ENCODE assay signal across 1 cellular context in genomic region chr10:122054046-122055025, GRCh38.
TF ChIP-seq lines count a peak whose summit lies in the region.

No MANE protein-coding gene starts in this region.

TF ChIP-seq in HepG2, 621 proteins besides CTCF, POLR2A, EP300 and RAD21 (continued from another document and continues in another):
- TF ChIP-seq PAXIP1 (CRISPR knock-in tag; conservative IDR thresholded peaks at IDR 0.05) = peak; percentile 77
- TF ChIP-seq CCDC6 (CRISPR knock-in tag; IDR thresholded peaks at IDR 0.05) = 0 out of 2 replicates have a peak, but pooled peaks have one; percentile 30
- TF ChIP-seq TGIF2 (CRISPR knock-in tag; IDR thresholded peaks at IDR 0.05) = peak; percentile 14; the same call in 1 of the 2 replicates
- peak; percentile 41; the same call in 1 of the 2 replicates for TF ChIP-seq FOXA3 (CRISPR knock-in tag; IDR thresholded peaks at IDR 0.05)
- peak; percentile 9; the same call in 1 of the 2 replicates for TF ChIP-seq ZNF350 (CRISPR knock-in tag; IDR thresholded peaks at IDR 0.05; ENCODE audit: borderline replicate concordance, low read depth)
- TF ChIP-seq, protein P1, sequence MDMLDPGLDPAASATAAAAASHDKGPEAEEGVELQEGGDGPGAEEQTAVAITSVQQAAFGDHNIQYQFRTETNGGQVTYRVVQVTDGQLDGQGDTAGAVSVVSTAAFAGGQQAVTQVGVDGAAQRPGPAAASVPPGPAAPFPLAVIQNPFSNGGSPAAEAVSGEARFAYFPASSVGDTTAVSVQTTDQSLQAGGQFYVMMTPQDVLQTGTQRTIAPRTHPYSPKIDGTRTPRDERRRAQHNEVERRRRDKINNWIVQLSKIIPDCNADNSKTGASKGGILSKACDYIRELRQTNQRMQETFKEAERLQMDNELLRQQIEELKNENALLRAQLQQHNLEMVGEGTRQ (IDR thresholded peaks at IDR 0.05; ENCODE audit: low read depth, low read length) = no peak
- TF ChIP-seq, protein P1 (CRISPR knock-in tag; IDR thresholded peaks at IDR 0.05; ENCODE audit: borderline replicate concordance) = 0 out of 2 replicates have a peak, but pooled peaks have one; percentile 11
- TF ChIP-seq RBM22 (optimal IDR thresholded peaks at IDR 0.05; ENCODE audit: low read length) = peak; percentile 28
- 0 out of 2 replicates have a peak, but pooled peaks have one; percentile 37 for TF ChIP-seq ZC3H13 (CRISPR knock-in tag; IDR thresholded peaks at IDR 0.05)
- peak; percentile 27; the same call in 1 of the 2 replicates for TF ChIP-seq CREM (IDR thresholded peaks at IDR 0.05)
- TF ChIP-seq CREM (CRISPR knock-in tag; IDR thresholded peaks at IDR 0.05) = no peak
- peak; percentile 28 for TF ChIP-seq FOSL2 (CRISPR knock-in tag; IDR thresholded peaks at IDR 0.05)
- peak; percentile 28; the same call in 1 of the 2 replicates for TF ChIP-seq NCOR1 (IDR thresholded peaks at IDR 0.05; ENCODE audit: borderline replicate concordance, low read length)
- TF ChIP-seq MTA1 (CRISPR knock-in tag; IDR thresholded peaks at IDR 0.05; ENCODE audit: borderline replicate concordance) = peak; percentile 57
- peak; percentile 51 for TF ChIP-seq NCOA2 (CRISPR knock-in tag; IDR thresholded peaks at IDR 0.05)
- TF ChIP-seq GFI1 (CRISPR knock-in tag; IDR thresholded peaks at IDR 0.05; ENCODE audit: borderline replicate concordance) = peak; percentile 57; the same call in 1 of the 2 replicates
- TF ChIP-seq KAT2B (IDR thresholded peaks at IDR 0.05; ENCODE audit: borderline replicate concordance, low read depth, low read length) = no peak
- TF ChIP-seq LBX2 (CRISPR knock-in tag; IDR thresholded peaks at IDR 0.05; ENCODE audit: borderline replicate concordance) = no peak
- TF ChIP-seq ETV5 (CRISPR knock-in tag; IDR thresholded peaks at IDR 0.05; ENCODE audit: borderline replicate concordance) = peak; percentile 60; the same call in 1 of the 2 replicates
- TF ChIP-seq, protein P2, sequence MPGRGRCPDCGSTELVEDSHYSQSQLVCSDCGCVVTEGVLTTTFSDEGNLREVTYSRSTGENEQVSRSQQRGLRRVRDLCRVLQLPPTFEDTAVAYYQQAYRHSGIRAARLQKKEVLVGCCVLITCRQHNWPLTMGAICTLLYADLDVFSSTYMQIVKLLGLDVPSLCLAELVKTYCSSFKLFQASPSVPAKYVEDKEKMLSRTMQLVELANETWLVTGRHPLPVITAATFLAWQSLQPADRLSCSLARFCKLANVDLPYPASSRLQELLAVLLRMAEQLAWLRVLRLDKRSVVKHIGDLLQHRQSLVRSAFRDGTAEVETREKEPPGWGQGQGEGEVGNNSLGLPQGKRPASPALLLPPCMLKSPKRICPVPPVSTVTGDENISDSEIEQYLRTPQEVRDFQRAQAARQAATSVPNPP (CRISPR knock-in tag; IDR thresholded peaks at IDR 0.05) = no peak
- TF ChIP-seq, protein P3, sequence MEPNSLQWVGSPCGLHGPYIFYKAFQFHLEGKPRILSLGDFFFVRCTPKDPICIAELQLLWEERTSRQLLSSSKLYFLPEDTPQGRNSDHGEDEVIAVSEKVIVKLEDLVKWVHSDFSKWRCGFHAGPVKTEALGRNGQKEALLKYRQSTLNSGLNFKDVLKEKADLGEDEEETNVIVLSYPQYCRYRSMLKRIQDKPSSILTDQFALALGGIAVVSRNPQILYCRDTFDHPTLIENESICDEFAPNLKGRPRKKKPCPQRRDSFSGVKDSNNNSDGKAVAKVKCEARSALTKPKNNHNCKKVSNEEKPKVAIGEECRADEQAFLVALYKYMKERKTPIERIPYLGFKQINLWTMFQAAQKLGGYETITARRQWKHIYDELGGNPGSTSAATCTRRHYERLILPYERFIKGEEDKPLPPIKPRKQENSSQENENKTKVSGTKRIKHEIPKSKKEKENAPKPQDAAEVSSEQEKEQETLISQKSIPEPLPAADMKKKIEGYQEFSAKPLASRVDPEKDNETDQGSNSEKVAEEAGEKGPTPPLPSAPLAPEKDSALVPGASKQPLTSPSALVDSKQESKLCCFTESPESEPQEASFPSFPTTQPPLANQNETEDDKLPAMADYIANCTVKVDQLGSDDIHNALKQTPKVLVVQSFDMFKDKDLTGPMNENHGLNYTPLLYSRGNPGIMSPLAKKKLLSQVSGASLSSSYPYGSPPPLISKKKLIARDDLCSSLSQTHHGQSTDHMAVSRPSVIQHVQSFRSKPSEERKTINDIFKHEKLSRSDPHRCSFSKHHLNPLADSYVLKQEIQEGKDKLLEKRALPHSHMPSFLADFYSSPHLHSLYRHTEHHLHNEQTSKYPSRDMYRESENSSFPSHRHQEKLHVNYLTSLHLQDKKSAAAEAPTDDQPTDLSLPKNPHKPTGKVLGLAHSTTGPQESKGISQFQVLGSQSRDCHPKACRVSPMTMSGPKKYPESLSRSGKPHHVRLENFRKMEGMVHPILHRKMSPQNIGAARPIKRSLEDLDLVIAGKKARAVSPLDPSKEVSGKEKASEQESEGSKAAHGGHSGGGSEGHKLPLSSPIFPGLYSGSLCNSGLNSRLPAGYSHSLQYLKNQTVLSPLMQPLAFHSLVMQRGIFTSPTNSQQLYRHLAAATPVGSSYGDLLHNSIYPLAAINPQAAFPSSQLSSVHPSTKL (CRISPR knock-in tag; IDR thresholded peaks at IDR 0.05) = peak; percentile 64
- peak; percentile 10 for TF ChIP-seq XRCC5 (optimal IDR thresholded peaks at IDR 0.05; ENCODE audit: low read length)
- no peak for TF ChIP-seq SMARCC2 (IDR thresholded peaks at IDR 0.05)
- TF ChIP-seq NR2F6 (IDR thresholded peaks at IDR 0.05) = peak; percentile 61
- TF ChIP-seq NR2F6 (CRISPR knock-in tag; IDR thresholded peaks at IDR 0.05) = peak; percentile 73
- TF ChIP-seq, protein P4, sequence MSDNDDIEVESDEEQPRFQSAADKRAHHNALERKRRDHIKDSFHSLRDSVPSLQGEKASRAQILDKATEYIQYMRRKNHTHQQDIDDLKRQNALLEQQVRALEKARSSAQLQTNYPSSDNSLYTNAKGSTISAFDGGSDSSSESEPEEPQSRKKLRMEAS (IDR thresholded peaks at IDR 0.05) = peak; percentile 16; the same call in 1 of the 2 replicates
- TF ChIP-seq ZNF878 (CRISPR knock-in tag; IDR thresholded peaks at IDR 0.05) = 0 out of 2 replicates have a peak, but pooled peaks have one; percentile 39
- TF ChIP-seq ZNF609 (CRISPR knock-in tag; IDR thresholded peaks at IDR 0.05; ENCODE audit: borderline replicate concordance) = peak; percentile 58; the same call in 1 of the 2 replicates
- TF ChIP-seq AGO1 (IDR thresholded peaks at IDR 0.05; ENCODE audit: low read depth, low read length, poor library complexity, severe bottlenecking) = no peak
- no peak for TF ChIP-seq ZBTB8A (CRISPR knock-in tag; IDR thresholded peaks at IDR 0.05; ENCODE audit: borderline replicate concordance, low read depth)
- 0 out of 2 replicates have a peak, but pooled peaks have one; percentile 26 for TF ChIP-seq ISL2 (CRISPR knock-in tag; IDR thresholded peaks at IDR 0.05)
- TF ChIP-seq ZNF547 (CRISPR knock-in tag; IDR thresholded peaks at IDR 0.05) = 0 out of 2 replicates have a peak, but pooled peaks have one; percentile 11
- TF ChIP-seq SMC3 (IDR thresholded peaks at IDR 0.05; ENCODE audit: low read length) = peak; percentile 87
- peak; percentile 68 for TF ChIP-seq HNF4A (CRISPR knock-in tag; IDR thresholded peaks at IDR 0.05)
- TF ChIP-seq ZNF629 (CRISPR knock-in tag; conservative IDR thresholded peaks at IDR 0.05) = peak; percentile 32; the same call in 1 of the 2 replicates
- peak; percentile 50; the same call in 1 of the 2 replicates for TF ChIP-seq ZNF777 (CRISPR knock-in tag; IDR thresholded peaks at IDR 0.05)
- TF ChIP-seq ISX (CRISPR knock-in tag; conservative IDR thresholded peaks at IDR 0.05) = no peak
- TF ChIP-seq FOXP1 (IDR thresholded peaks at IDR 0.05) = no peak
- peak; percentile 10; the same call in 1 of the 2 replicates for TF ChIP-seq FOXP1 (CRISPR knock-in tag; IDR thresholded peaks at IDR 0.05)
- no peak for TF ChIP-seq ZNF562 (CRISPR knock-in tag; IDR thresholded peaks at IDR 0.05; ENCODE audit: borderline replicate concordance)
- peak; percentile 26; the same call in 1 of the 2 replicates for TF ChIP-seq SIX4 (CRISPR knock-in tag; IDR thresholded peaks at IDR 0.05)
- TF ChIP-seq KDM6A (CRISPR knock-in tag; IDR thresholded peaks at IDR 0.05; ENCODE audit: low read depth) = 0 out of 2 replicates have a peak, but pooled peaks have one; percentile 26
- TF ChIP-seq ZBTB4 (CRISPR knock-in tag; IDR thresholded peaks at IDR 0.05; ENCODE audit: borderline replicate concordance) = no peak
- TF ChIP-seq ZNF724P (CRISPR knock-in tag; IDR thresholded peaks at IDR 0.05; ENCODE audit: borderline replicate concordance) = no peak
- TF ChIP-seq HDAC2 (CRISPR knock-in tag; IDR thresholded peaks at IDR 0.05) = 0 out of 2 replicates have a peak, but pooled peaks have one; percentile 1
